In genomic region chr12:5329118-5329517, GRCh38 we compare ENCODE assay signal across 1 cellular context.
TF ChIP-seq lines count a peak whose summit lies in the region.

No MANE protein-coding gene starts in this region.

TF ChIP-seq in GM23338, 12 proteins besides CTCF, POLR2A, EP300 and RAD21 (continued from another document):
- TF ChIP-seq REST (IDR thresholded peaks at IDR 0.05; ENCODE audit: unreplicated experiment), result no peak
- TF ChIP-seq EZH2phosphoT487 (IDR thresholded peaks at IDR 0.05; ENCODE audit: unreplicated experiment), result no peak
- TF ChIP-seq STAT1 (IDR thresholded peaks at IDR 0.05; ENCODE audit: unreplicated experiment), result no peak
- no peak for TF ChIP-seq ZNF331 (CRISPR knock-in tag; IDR thresholded peaks at IDR 0.05; ENCODE audit: low read depth)
- TF ChIP-seq EZH2 (IDR thresholded peaks at IDR 0.05; ENCODE audit: low read depth, unreplicated experiment), result no peak
- TF ChIP-seq ZNF114 (CRISPR knock-in tag; IDR thresholded peaks at IDR 0.05), result no peak
